17 cellular contexts compared by ENCODE assay signal in the genomic region with DNA sequence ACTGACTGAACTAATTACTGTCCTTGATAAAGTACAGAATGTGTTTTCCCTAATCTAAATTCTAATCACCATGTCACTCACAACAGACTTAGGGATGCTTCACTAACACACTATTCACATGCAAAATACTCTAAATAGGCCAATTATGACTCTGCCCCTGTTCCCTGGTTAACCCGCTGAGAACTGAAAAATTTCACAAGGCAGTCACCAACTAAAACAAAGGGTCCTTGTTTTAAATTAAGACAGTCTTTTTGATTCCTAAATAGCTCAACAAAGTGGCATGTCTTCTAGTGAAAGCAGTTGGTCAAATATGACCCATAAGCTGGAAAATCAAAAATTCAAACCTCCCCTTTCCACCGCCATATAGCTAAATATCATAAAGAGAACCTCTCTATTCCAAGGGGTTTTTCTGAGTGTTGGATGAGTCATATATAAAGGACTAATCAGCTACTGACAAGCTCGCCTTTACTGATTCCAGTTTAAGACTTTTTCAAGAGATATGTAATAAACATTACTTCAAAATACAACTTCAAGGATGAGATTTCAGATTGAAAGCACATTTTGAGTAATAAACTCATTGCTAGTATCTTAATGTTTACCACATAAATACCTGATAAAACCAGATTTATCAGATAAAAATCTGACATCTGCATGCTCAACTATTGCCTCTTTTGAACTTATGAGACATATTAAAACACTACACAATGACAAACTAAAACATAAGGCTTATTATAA.
DNase-seq lines count a peak whose midpoint lies in the region; ATAC-seq and TF ChIP-seq lines count a peak whose summit lies in the region.
"Had no signal": no experiment of that assay in that cellular context is flagged by ENCODE, and none has a peak within 500 bp of the region (broad histone marks: within the 10 kb centered on the region; RNA-seq: fewer than 3 reads in every experiment).

No MANE protein-coding gene starts in this region.

- H3K36me3 Mint-ChIP-seq in GM23338 (ENCODE audit: low read depth) (no peaks in the 10 kb centered on the region), progenitor cell of endocrine pancreas (ENCODE audit: insufficient read depth) (peaks cover 1% of the 10 kb centered on the region)

- no peak overlapping the region for H3K27ac Mint-ChIP-seq in GM23338
- H3K27ac Mint-ChIP-seq in progenitor cell of endocrine pancreas = no peak overlapping the region
- H3K27ac Mint-ChIP-seq: activated CD4-positive, alpha-beta T cell treated with anti-CD3 and anti-CD28 coated beads, Interleukin-2, amount 10 ng/mL, durations not matched to agents 24 days and 14 days had no signal

- H3K4me1 ChIP-seq in GM23338 (ENCODE audit: insufficient read depth) = peaks cover 79% of the 10 kb centered on the region
- H3K4me1 ChIP-seq: parathyroid adenoma, testis had no signal

- H2AFZ ChIP-seq in GM23338 = no peak overlapping the region
- H2AFZ ChIP-seq: parathyroid adenoma had no signal

- H3K4me2 ChIP-seq in GM23338 = peak overlapping the region; percentile 64

- no peaks in the 10 kb centered on the region for H3K36me3 ChIP-seq in GM23338 (ENCODE audit: insufficient read depth)
- H3K36me3 ChIP-seq: SJSA1 had no signal

- H3K4me1 Mint-ChIP-seq in GM23338 (peaks cover 71% of the 10 kb centered on the region), progenitor cell of endocrine pancreas (ENCODE audit: low read depth) (peaks cover 35% of the 10 kb centered on the region)
- H3K4me1 Mint-ChIP-seq: activated CD4-positive, alpha-beta T cell treated with anti-CD3 and anti-CD28 coated beads, Interleukin-2, amount 10 ng/mL, durations not matched to agents 24 days and 14 days had no signal

- 0 out of 2 replicates have a peak, but pooled peaks cover 3% of the 10 kb centered on the region for H3K79me2 ChIP-seq in GM23338 (replicated peaks; ENCODE audit: insufficient read depth)
- H3K79me2 ChIP-seq: parathyroid adenoma had no signal

- no peaks in the 10 kb centered on the region for H3F3A ChIP-seq in GM23338 (replicated peaks; ENCODE audit: low read depth)

- H4K20me1 ChIP-seq in GM23338 (replicated peaks; ENCODE audit: insufficient read depth) = no peaks in the 10 kb centered on the region

- no peaks in the 10 kb centered on the region for H3K9me2 ChIP-seq in GM23338 (ENCODE audit: insufficient read depth)

- H3K4me3 Mint-ChIP-seq in GM23338 (peak overlapping the region; percentile 32; the same call in 2 of the 3 replicates), progenitor cell of endocrine pancreas (ENCODE audit: low read depth) (no peak overlapping the region)
- H3K4me3 Mint-ChIP-seq: activated CD4-positive, alpha-beta T cell treated with anti-CD3 and anti-CD28 coated beads, Interleukin-2, amount 10 ng/mL, durations not matched to agents 24 days and 14 days had no signal

- ATAC-seq in GM23338 = peak; percentile 71
- no peak for ATAC-seq in HG03196 (IDR thresholded peaks at IDR 0.05; ENCODE audit: unreplicated experiment)
- ATAC-seq: left lobe of liver had no signal

- TF ChIP-seq CTCF in GM23338 (conservative IDR thresholded peaks at IDR 0.05; ENCODE audit: low read depth in 2 of 2) = no peak
- no peak for TF ChIP-seq CTCF in progenitor cell of endocrine pancreas (IDR thresholded peaks at IDR 0.05; ENCODE audit: unreplicated experiment)

- H3K4me3 ChIP-seq in GM23338 = peak overlapping the region; percentile 1; the same call in 1 of the 2 replicates
- H3K4me3 ChIP-seq: SJSA1, testis had no signal

- H3K9me3 Mint-ChIP-seq in GM23338 (no peaks in the 10 kb centered on the region), progenitor cell of endocrine pancreas (ENCODE audit: low read depth) (no peaks in the 10 kb centered on the region)
- H3K9me3 Mint-ChIP-seq: activated CD4-positive, alpha-beta T cell treated with anti-CD3 and anti-CD28 coated beads, Interleukin-2, amount 10 ng/mL, durations not matched to agents 24 days and 14 days had no signal

- peaks cover 11% of the 10 kb centered on the region for H3K27me3 Mint-ChIP-seq in GM23338 (ENCODE audit: insufficient read depth, low read depth, poor library complexity)
- no peaks in the 10 kb centered on the region for H3K27me3 Mint-ChIP-seq in progenitor cell of endocrine pancreas

- DNase-seq in COLO829 (ENCODE audit: low spot score) = peak; percentile 45
- DNase-seq in GM23338 (ENCODE audit: low spot score) = peak; percentile 79
- peak; percentile 46 for DNase-seq in NCI-H526 treated with DMSO at 0.1 percent for 48 hours (lab: John Stamatoyannopoulos, UW)
- peak; percentile 17 for DNase-seq in iPS DF 19.7 (ENCODE audit: low read depth, low spot score)
- no peak for DNase-seq in iPS-NIHi7 (ENCODE audit: extremely low spot score)
- DNase-seq in NCI-H2196 (lab: John Stamatoyannopoulos, UW; ENCODE audit: unreplicated experiment) = no peak
- no peak for DNase-seq in progenitor cell of endocrine pancreas (ENCODE audit: low spot score, unreplicated experiment)
- DNase-seq: activated CD4-positive, alpha-beta T cell treated with anti-CD3 and anti-CD28 coated beads, Interleukin-2, amount 10 ng/mL, durations not matched to agents 24 days and 14 days; activated effector memory CD4-positive, alpha-beta T cell treated with anti-CD3 and anti-CD28 coated beads, Interleukin-2, amount 50 U/mL, for 16 hours; DMS153; H7; testis had no signal

- peaks cover 5% of the 10 kb centered on the region; the same call in 1 of the 2 replicates for H3K27me3 ChIP-seq in GM23338 (ENCODE audit: insufficient read depth)
- H3K27me3 ChIP-seq: SJSA1, testis had no signal

- no peak overlapping the region for H3K27ac ChIP-seq in GM23338 (ENCODE audit: low read depth)
- H3K27ac ChIP-seq: HL-60, parathyroid adenoma, SJSA1, testis had no signal

TF ChIP-seq in GM23338, 12 proteins besides CTCF, POLR2A, EP300 and RAD21 (continues in another document):
- TF ChIP-seq EZH2 (IDR thresholded peaks at IDR 0.05; ENCODE audit: low read depth, unreplicated experiment) (no peak), ZNF114 (CRISPR knock-in tag; IDR thresholded peaks at IDR 0.05) (no peak), JUNB (IDR thresholded peaks at IDR 0.05; ENCODE audit: unreplicated experiment) (no peak), CREB1 (CRISPR knock-in tag; IDR thresholded peaks at IDR 0.05; ENCODE audit: low read depth) (peak; percentile 25; the same call in 1 of the 2 replicates), POLR2AphosphoS5 (IDR thresholded peaks at IDR 0.05; ENCODE audit: low read depth) (0 out of 2 replicates have a peak, but pooled peaks have one; percentile 31), EZH2phosphoT487 (IDR thresholded peaks at IDR 0.05; ENCODE audit: unreplicated experiment) (no peak), NANOG (IDR thresholded peaks at IDR 0.05; ENCODE audit: borderline replicate concordance) (peak; percentile 93)
- TF ChIP-seq, protein P1, sequence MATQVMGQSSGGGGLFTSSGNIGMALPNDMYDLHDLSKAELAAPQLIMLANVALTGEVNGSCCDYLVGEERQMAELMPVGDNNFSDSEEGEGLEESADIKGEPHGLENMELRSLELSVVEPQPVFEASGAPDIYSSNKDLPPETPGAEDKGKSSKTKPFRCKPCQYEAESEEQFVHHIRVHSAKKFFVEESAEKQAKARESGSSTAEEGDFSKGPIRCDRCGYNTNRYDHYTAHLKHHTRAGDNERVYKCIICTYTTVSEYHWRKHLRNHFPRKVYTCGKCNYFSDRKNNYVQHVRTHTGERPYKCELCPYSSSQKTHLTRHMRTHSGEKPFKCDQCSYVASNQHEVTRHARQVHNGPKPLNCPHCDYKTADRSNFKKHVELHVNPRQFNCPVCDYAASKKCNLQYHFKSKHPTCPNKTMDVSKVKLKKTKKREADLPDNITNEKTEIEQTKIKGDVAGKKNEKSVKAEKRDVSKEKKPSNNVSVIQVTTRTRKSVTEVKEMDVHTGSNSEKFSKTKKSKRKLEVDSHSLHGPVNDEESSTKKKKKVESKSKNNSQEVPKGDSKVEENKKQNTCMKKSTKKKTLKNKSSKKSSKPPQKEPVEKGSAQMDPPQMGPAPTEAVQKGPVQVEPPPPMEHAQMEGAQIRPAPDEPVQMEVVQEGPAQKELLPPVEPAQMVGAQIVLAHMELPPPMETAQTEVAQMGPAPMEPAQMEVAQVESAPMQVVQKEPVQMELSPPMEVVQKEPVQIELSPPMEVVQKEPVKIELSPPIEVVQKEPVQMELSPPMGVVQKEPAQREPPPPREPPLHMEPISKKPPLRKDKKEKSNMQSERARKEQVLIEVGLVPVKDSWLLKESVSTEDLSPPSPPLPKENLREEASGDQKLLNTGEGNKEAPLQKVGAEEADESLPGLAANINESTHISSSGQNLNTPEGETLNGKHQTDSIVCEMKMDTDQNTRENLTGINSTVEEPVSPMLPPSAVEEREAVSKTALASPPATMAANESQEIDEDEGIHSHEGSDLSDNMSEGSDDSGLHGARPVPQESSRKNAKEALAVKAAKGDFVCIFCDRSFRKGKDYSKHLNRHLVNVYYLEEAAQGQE (IDR thresholded peaks at IDR 0.05; ENCODE audit: unreplicated experiment) = no peak
- TF ChIP-seq, protein P2, sequence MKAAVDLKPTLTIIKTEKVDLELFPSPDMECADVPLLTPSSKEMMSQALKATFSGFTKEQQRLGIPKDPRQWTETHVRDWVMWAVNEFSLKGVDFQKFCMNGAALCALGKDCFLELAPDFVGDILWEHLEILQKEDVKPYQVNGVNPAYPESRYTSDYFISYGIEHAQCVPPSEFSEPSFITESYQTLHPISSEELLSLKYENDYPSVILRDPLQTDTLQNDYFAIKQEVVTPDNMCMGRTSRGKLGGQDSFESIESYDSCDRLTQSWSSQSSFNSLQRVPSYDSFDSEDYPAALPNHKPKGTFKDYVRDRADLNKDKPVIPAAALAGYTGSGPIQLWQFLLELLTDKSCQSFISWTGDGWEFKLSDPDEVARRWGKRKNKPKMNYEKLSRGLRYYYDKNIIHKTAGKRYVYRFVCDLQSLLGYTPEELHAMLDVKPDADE (IDR thresholded peaks at IDR 0.05) = no peak

Comparison
In these comparisons a context has a peak if more than half of its experiments do, and no peak if none do; other contexts are left out.
1. DNase-seq: peak in COLO829 (single experiment), GM23338 (single experiment), NCI-H526 treated with DMSO at 0.1 percent for 48 hours (single experiment) and iPS DF 19.7 (single experiment); none in iPS-NIHi7 (single experiment), NCI-H2196 (single experiment) and progenitor cell of endocrine pancreas (single experiment).